19 cellular contexts compared by ENCODE assay signal in genomic region chr2:23903034-23903433, GRCh38. TPM values are rescaled to one million over a fixed set of nuclear protein-coding genes. Genes with fewer than 3 reads are reported as not detected.
DNase-seq lines count a peak whose midpoint lies in the region; ATAC-seq and TF ChIP-seq lines count a peak whose summit lies in the region.
"Had no signal": no experiment of that assay in that cellular context is flagged by ENCODE, and none has a peak within 500 bp of the region (broad histone marks: within the 10 kb centered on the region; RNA-seq: fewer than 3 reads in every experiment).

No MANE protein-coding gene starts in this region.

- no peak overlapping the region for H4K8ac ChIP-seq in trophoblast cell (ENCODE audit: low read depth, low read length)

- peak overlapping the region; percentile 67; the same call in 1 of the 2 replicates for H3K27ac Mint-ChIP-seq in HFFc6
- H3K27ac Mint-ChIP-seq: B cell; CD4-positive, alpha-beta T cell; H9; IgD-negative memory B cell had no signal

- intact Hi-C loops in adrenal gland (cut with DNase I): no loop called here

- TF ChIP-seq POLR2A in adrenal gland (IDR thresholded peaks at IDR 0.05): no peak

- H3K9me3 Mint-ChIP-seq in HFFc6: no peaks in the 10 kb centered on the region
- H3K9me3 Mint-ChIP-seq: CD4-positive, alpha-beta T cell had no signal

- H3K27me3 ChIP-seq in trophoblast cell (ENCODE audit: insufficient read depth, low read length) (no peaks in the 10 kb centered on the region), adrenal gland (no peaks in the 10 kb centered on the region)
- H3K27me3 ChIP-seq: BLaER1 treated with 17β-estradiol and CSF1 and Interleukin-3, amounts not matched to agents 10 nM and 100 nM had no signal

- no peak for DNase-seq in HFFc6
- DNase-seq in epithelial cell of prostate (ENCODE audit: low read depth, low spot score): no peak
- DNase-seq in trophoblast cell: no peak
- DNase-seq in activated T-cell treated with anti-CD3 and anti-CD28 coated beads, Interleukin-2, amount 50 U/mL, for 48 hours: no peak
- no peak for DNase-seq in adrenal gland
- DNase-seq: 8988T; CD4-positive, alpha-beta T cell; DMS153; DMS79; GDM1; H9; KBM-7 had no signal

- no peak overlapping the region for H2BK120ac ChIP-seq in trophoblast cell (ENCODE audit: insufficient read depth, low read length, poor library complexity)

- H3K4me3 Mint-ChIP-seq in HFFc6: no peak overlapping the region
- H3K4me3 Mint-ChIP-seq: B cell; CD4-positive, alpha-beta T cell; H9 had no signal

- H3K4me2 ChIP-seq in trophoblast cell (ENCODE audit: low read length): no peak overlapping the region

- H3K36me3 ChIP-seq in trophoblast cell (ENCODE audit: control insufficient read depth in 1 of 2, insufficient read depth in 2 of 2, low read length in 2 of 2) (no peaks in the 10 kb centered on the region), adrenal gland (replicated peaks in 1 of 2) (no peaks in the 10 kb centered on the region)

- no peaks in the 10 kb centered on the region for H3K79me1 ChIP-seq in trophoblast cell (ENCODE audit: low read length)

- H3K18ac ChIP-seq in trophoblast cell (ENCODE audit: low read length): peak overlapping the region; percentile 71

- no peaks in the 10 kb centered on the region for H3K9me3 ChIP-seq in trophoblast cell (ENCODE audit: insufficient read depth, low read depth, low read length)
- H3K9me3 ChIP-seq in adrenal gland (replicated peaks in 1 of 3): no peaks in the 10 kb centered on the region

- no peak overlapping the region for H4K12ac ChIP-seq in trophoblast cell (ENCODE audit: low read depth, low read length)

- no peak overlapping the region for H2BK12ac ChIP-seq in trophoblast cell (ENCODE audit: low read length)

- WGBS in trophoblast cell (ENCODE audit: extremely low coverage, insufficient coverage, insufficient read length): no CpG with 5 or more reads among the region's 2 CpGs
- WGBS in adrenal gland, 4 donors: 88 to 100% (median 91%) methylated on average over 2 of the region's 2 CpGs

- H3K4me1 ChIP-seq in trophoblast cell (ENCODE audit: control insufficient read depth in 1 of 2, insufficient read depth in 2 of 2, low read length in 2 of 2): no peaks in the 10 kb centered on the region
- H3K4me1 ChIP-seq in adrenal gland (replicated peaks in 1 of 2): peaks cover 2 to 40% of the 10 kb centered on the region in 2 donors

- H2AFZ ChIP-seq in trophoblast cell (ENCODE audit: insufficient read depth, low read length, poor library complexity): no peak overlapping the region

- H2BK5ac ChIP-seq in trophoblast cell (ENCODE audit: low read depth, low read length, poor library complexity): no peak overlapping the region

- H4K91ac ChIP-seq in trophoblast cell (ENCODE audit: low read depth, low read length): no peak overlapping the region

- no peaks in the 10 kb centered on the region for H3K79me2 ChIP-seq in trophoblast cell (ENCODE audit: control insufficient read depth, insufficient read depth, low read length, poor library complexity)

- no peak for TF ChIP-seq CTCF in C4-2B (conservative IDR thresholded peaks at IDR 0.05)
- TF ChIP-seq CTCF in HFFc6 (IDR thresholded peaks at IDR 0.05): no peak
- TF ChIP-seq CTCF in adrenal gland (IDR thresholded peaks at IDR 0.05): no peak

- no peaks in the 10 kb centered on the region for H3K36me3 Mint-ChIP-seq in HFFc6 (ENCODE audit: low read depth)

- H3K9ac ChIP-seq in trophoblast cell (ENCODE audit: low read length): no peak overlapping the region
- H3K9ac ChIP-seq: BLaER1 treated with 17β-estradiol and CSF1 and Interleukin-3, amounts not matched to agents 10 nM and 100 nM had no signal

- no peak overlapping the region for H3K23ac ChIP-seq in trophoblast cell (ENCODE audit: low read length)

- H3K27ac ChIP-seq in C4-2B (peak overlapping the region; percentile 10; the same call in 1 of the 2 replicates), epithelial cell of prostate (peak overlapping the region; percentile 89), trophoblast cell (ENCODE audit: low read depth, low read length) (no peak overlapping the region), adrenal gland (no peak overlapping the region)
- H3K27ac ChIP-seq: BLaER1 treated with 17β-estradiol and CSF1 and Interleukin-3, amounts not matched to agents 10 nM and 100 nM had no signal

- ATAC-seq in HG03175 (IDR thresholded peaks at IDR 0.05; ENCODE audit: unreplicated experiment) (no peak), HG02870 (IDR thresholded peaks at IDR 0.05; ENCODE audit: unreplicated experiment) (no peak)
- ATAC-seq: HepG2 had no signal

- H3K4ac ChIP-seq in trophoblast cell (ENCODE audit: low read depth, low read length): peak overlapping the region; percentile 69

- H3K4me1 Mint-ChIP-seq in HFFc6 (ENCODE audit: low read depth): peaks cover 48% of the 10 kb centered on the region

- H3K4me3 ChIP-seq in trophoblast cell (ENCODE audit: low read depth, low read length) (no peak overlapping the region), adrenal gland (no peak overlapping the region)
- H3K4me3 ChIP-seq: BLaER1 treated with 17β-estradiol and CSF1 and Interleukin-3, amounts not matched to agents 10 nM and 100 nM had no signal

- no peaks in the 10 kb centered on the region; the same call in 1 of the 2 replicates for H3K27me3 Mint-ChIP-seq in HFFc6 (ENCODE audit: insufficient read depth)
- H3K27me3 Mint-ChIP-seq: B cell; CD4-positive, alpha-beta T cell; IgD-negative memory B cell had no signal

- no peak overlapping the region for H2AK5ac ChIP-seq in trophoblast cell (ENCODE audit: low read length)

- no peak overlapping the region for H3K14ac ChIP-seq in trophoblast cell (ENCODE audit: low read length)

RNA-seq across cellular contexts. Expression of gene ATAD2B, which starts 23.9 kb away (rescaled TPM):
- 1 to 10 TPM; 4.8 to 6.1 (median 4.9) TPM for total RNA-seq in HFFc6 (2021; fragmentation: NEBNext Ultra II Directional; extraction: Animal tissue kit (Norgen Biotek cat#: 25700))
- polyA plus RNA-seq in trophoblast cell (2013): 5.6 TPM in 2 replicates
- total RNA-seq in adrenal gland: 10 to 100 TPM in 7 of 8 donors, 1 to 10 TPM in 1; 3.4 to 26.7 (median 16.0) TPM
- 1 to 10 TPM; 4.1 to 6.4 (median 5.9) TPM for polyA plus RNA-seq in adrenal gland

RNA-seq across cellular contexts. Expression of gene UBXN2A, which starts 37.2 kb away (rescaled TPM):
- 10 to 100 TPM; 11.2 to 15.8 (median 13.6) TPM for total RNA-seq in HFFc6 (2021; fragmentation: NEBNext Ultra II Directional; extraction: Animal tissue kit (Norgen Biotek cat#: 25700))
- 13.0 and 13.5 TPM in 2 replicates for polyA plus RNA-seq in trophoblast cell (2013)
- 10 to 100 TPM in 5 of 8 donors, 1 to 10 TPM in 3; 6.2 to 17.3 (median 12.4) TPM for total RNA-seq in adrenal gland
- polyA plus RNA-seq in adrenal gland: 10 to 100 TPM in 1 of 3 donors, 1 to 10 TPM in 2; 5.4 to 11.4 (median 5.4) TPM

Comparison
In these comparisons a context has a peak if more than half of its experiments do, and no peak if none do; other contexts are left out.
1. H3K27ac ChIP-seq: peak in C4-2B (single experiment) and epithelial cell of prostate (single experiment); none in trophoblast cell (single experiment) and adrenal gland (0 of 5).